In genomic region chr9:105275938-105276337, GRCh38 we compare ENCODE assay signal across 14 cellular contexts.
"Had no signal": no experiment of that assay in that cellular context is flagged by ENCODE, and none has a peak within 500 bp of the region (broad histone marks: within the 10 kb centered on the region; RNA-seq: fewer than 3 reads in every experiment).

No MANE protein-coding gene starts in this region.

- ATAC-seq: heart left ventricle; right lobe of liver; stimulated activated memory B cell treated with anti-CD40 and anti-IgM and Interleukin-4, amounts not matched to agents 10 μg/mL and 1 μg/mL and 100 μg/mL, for 72 hours had no signal

- H3K27ac ChIP-seq: colonic mucosa, heart left ventricle, parathyroid adenoma, prostate gland, right lobe of liver, thoracic aorta, transverse colon had no signal

- H3K27me3 ChIP-seq: colonic mucosa, heart left ventricle, right lobe of liver, transverse colon had no signal

- H3K9me3 ChIP-seq: colonic mucosa, heart left ventricle, prostate gland, right lobe of liver, thoracic aorta, transverse colon had no signal

- H3K36me3 ChIP-seq: colonic mucosa, heart left ventricle, prostate gland, right lobe of liver, thoracic aorta, transverse colon had no signal

- DNase-seq: cerebellar nuclear complex; colonic mucosa; effector CD8-positive, alpha-beta T cell; heart left ventricle; hippocampal formation; mesenchymal stem cell; naive B cell; right lobe of liver; stimulated activated CD4-positive, alpha-beta T cell treated with anti-CD3 and anti-CD28 coated beads, Interleukin-4, amount 100 ng/mL, for 24 hours; transverse colon had no signal

- H3K4me3 ChIP-seq: colonic mucosa, heart left ventricle, prostate gland, right lobe of liver, thoracic aorta, transverse colon had no signal
